In genomic region chr11:119352857-119353260, GRCh38 we compare ENCODE assay signal across 7 cellular contexts. TPM values are rescaled to one million over a fixed set of nuclear protein-coding genes. Genes with fewer than 3 reads are reported as not detected.
A peak's percentile ranks its signal among the peaks of the same experiment; 100 is the strongest.
DNase-seq lines count a peak whose midpoint lies in the region; ATAC-seq, FAIRE-seq and TF ChIP-seq lines count a peak whose summit lies in the region.
"Had no signal": no experiment of that assay in that cellular context is flagged by ENCODE, and none has a peak within 500 bp of the region (broad histone marks: within the 10 kb centered on the region; RNA-seq: fewer than 3 reads in every experiment).

No MANE protein-coding gene starts in this region.

- ATAC-seq in K562, result no peak

- TF ChIP-seq POLR2A in K562 (conservative IDR thresholded peaks at IDR 0.05) (no peak), GM12891 (IDR thresholded peaks at IDR 0.05; ENCODE audit: low read depth, low read length) (no peak)

- H3K79me2 ChIP-seq in K562 (ENCODE audit: control insufficient read depth, insufficient read depth, low read length), result no peaks in the 10 kb centered on the region

- no peaks in the 10 kb centered on the region for H3K27me3 ChIP-seq in K562 (ENCODE audit: control insufficient read depth in 2 of 2, insufficient read depth in 2 of 2, low read length in 2 of 2)

- peak overlapping the region; percentile 53 to 83 (median 65) for H3K27ac Mint-ChIP-seq in nephron
- H3K27ac Mint-ChIP-seq in activated CD4-positive, alpha-beta memory T cell treated with anti-CD3 and anti-CD28 coated beads for 36 hours, result no peak overlapping the region
- H3K27ac Mint-ChIP-seq: activated naive CD8-positive, alpha-beta T cell had no signal

- no peak overlapping the region for H3K4me2 ChIP-seq in K562 (ENCODE audit: insufficient read depth, low read length)

- H3K4me3 Mint-ChIP-seq in nephron, result peak overlapping the region in 2 of 3 experiments; percentile 30 to 45
- H3K4me3 Mint-ChIP-seq in activated CD4-positive, alpha-beta memory T cell treated with anti-CD3 and anti-CD28 coated beads for 36 hours, result no peak overlapping the region
- H3K4me3 Mint-ChIP-seq: activated naive CD8-positive, alpha-beta T cell had no signal

- H3K4me1 ChIP-seq in K562 (replicated peaks in 1 of 2; ENCODE audit: control insufficient read depth in 2 of 2, insufficient read depth in 2 of 2, low read length in 2 of 2), result peaks cover 4 to 11% of the 10 kb centered on the region in 2 experiments; a peak in 4 of 5 replicates

- H3K4me3 ChIP-seq in K562, result no peak overlapping the region

- CTCF ChIA-PET in K562 (lab: Yijun Ruan, JAX; ENCODE audit: low intra/inter-chr PET ratio), result interaction anchor here (1.0 kb wide), 2 partner anchors 14 to 122 kb away, joined by 3 to 6 read pairs; no protein-coding TSS in a partner anchor
- CTCF ChIA-PET in activated CD4-positive, alpha-beta memory T cell treated with anti-CD3 and anti-CD28 coated beads for 36 hours (lab: Charles Lee), result interaction anchor here (0.7 to 1.7 kb wide), 6 partner anchors 13 to 122 kb away, joined by 3 to 8 read pairs (median 4); no protein-coding TSS in a partner anchor

- no peak for TF ChIP-seq RAD21 in K562 (CRISPR knock-in tag; conservative IDR thresholded peaks at IDR 0.05 in 1 of 2, IDR thresholded peaks at IDR 0.05 in 1 of 2)

- no peaks in the 10 kb centered on the region for H3K9me1 ChIP-seq in K562 (ENCODE audit: control insufficient read depth, insufficient read depth, low read length)

- no TSS peak for BruUV-seq in K562 (replicated peaks; lab: Mats Ljungman, UMichigan)

- no peak overlapping the region for H3K27ac ChIP-seq in K562 (ENCODE audit: extremely low read depth, low read depth, low read length)

- TF ChIP-seq CTCF in K562 (IDR thresholded peaks at IDR 0.05 in 2 of 3, conservative IDR thresholded peaks at IDR 0.05 in 1 of 3; ENCODE audit: insufficient read depth in 2 of 3, low read depth in 1 of 3, low read length in 3 of 3), result no peak
- TF ChIP-seq CTCF in nephron (IDR thresholded peaks at IDR 0.05; ENCODE audit: unreplicated experiment in 3 of 3), result no peak

- intact Hi-C loops in K562 (cut with micrococcal nuclease), result loop anchor here (10.0 kb wide), 1 partner anchor 862 kb away; the partner anchor contains the start of gene OAF
- intact Hi-C loops in activated CD4-positive, alpha-beta memory T cell treated with anti-CD3 and anti-CD28 coated beads for 36 hours (cut with micrococcal nuclease), result no loop called here

- no peaks in the 10 kb centered on the region for H4K20me1 ChIP-seq in K562 (replicated peaks; ENCODE audit: control insufficient read depth, insufficient read depth, low read length)

- POLR2A ChIA-PET in K562 (lab: Yijun Ruan, JAX), result interaction anchor here (0.7 kb wide), 1 partner anchor 560 kb away, joined by 5 read pairs; no protein-coding TSS in a partner anchor
- POLR2A ChIA-PET in activated CD4-positive, alpha-beta memory T cell treated with anti-CD3 and anti-CD28 coated beads for 36 hours (lab: Charles Lee), result no interaction called here

- H2AFZ ChIP-seq in K562 (ENCODE audit: low read depth, low read length), result peak overlapping the region; percentile 40; the same call in 1 of the 2 replicates

- in situ Hi-C loops in K562 (cut with MboI), result no loop called here

- no peak overlapping the region for H3K9ac ChIP-seq in K562 (ENCODE audit: insufficient read depth in 1 of 2, low read depth in 2 of 2, low read length in 2 of 2)

- peaks cover 16% of the 10 kb centered on the region for H3K36me3 Mint-ChIP-seq in nephron (ENCODE audit: low read depth)
- H3K36me3 Mint-ChIP-seq in activated CD4-positive, alpha-beta memory T cell treated with anti-CD3 and anti-CD28 coated beads for 36 hours, result no peaks in the 10 kb centered on the region
- H3K36me3 Mint-ChIP-seq: activated naive CD8-positive, alpha-beta T cell had no signal

- no peak for TF ChIP-seq EP300 in K562 (IDR thresholded peaks at IDR 0.05; ENCODE audit: low read length)

- no peaks in the 10 kb centered on the region for H3K9me3 ChIP-seq in K562 (replicated peaks; ENCODE audit: control insufficient read depth, insufficient read depth, low read depth, low read length)

- DNase-seq in NCI-H1092 treated with DMSO at 0.1 percent for 48 hours (lab: John Stamatoyannopoulos, UW) (peak; percentile 96), K562 (ENCODE audit: extremely low read depth in 1 of 4, low spot score in 3 of 4) (peak in 3 of 4 experiments; percentile 62 to 65 (median 63)), GM12891 (ENCODE audit: insufficient read length, low spot score) (no peak)
- DNase-seq in activated CD4-positive, alpha-beta T cell treated with anti-CD3 and anti-CD28 coated beads, Interleukin-2, amount 50 U/mL, for 4 hours, result no peak
- no peak for DNase-seq in activated CD4-positive, alpha-beta memory T cell treated with anti-CD3 and anti-CD28 coated beads for 36 hours

- H3K4me1 Mint-ChIP-seq in nephron, result peaks cover 38% of the 10 kb centered on the region
- peaks cover 7% of the 10 kb centered on the region for H3K4me1 Mint-ChIP-seq in activated CD4-positive, alpha-beta memory T cell treated with anti-CD3 and anti-CD28 coated beads for 36 hours (ENCODE audit: low read depth)

- FAIRE-seq in K562 (lab: Jason Lieb, UNC) (no peak), GM12891 (lab: Jason Lieb, UNC) (no peak)

- peaks cover 24% of the 10 kb centered on the region for H3K36me3 ChIP-seq in K562 (ENCODE audit: control insufficient read depth, insufficient read depth, low read length)

- H3K27me3 Mint-ChIP-seq in nephron (ENCODE audit: low read depth), result peaks cover 41% of the 10 kb centered on the region
- peaks cover 23% of the 10 kb centered on the region for H3K27me3 Mint-ChIP-seq in activated CD4-positive, alpha-beta memory T cell treated with anti-CD3 and anti-CD28 coated beads for 36 hours

- 25% methylated on average over 4 of the region's 4 CpGs for WGBS in K562 (ENCODE audit: insufficient coverage, low coverage, missing lambda C conversion rate)

- H3K9me3 Mint-ChIP-seq in nephron, result no peaks in the 10 kb centered on the region
- no peaks in the 10 kb centered on the region for H3K9me3 Mint-ChIP-seq in activated CD4-positive, alpha-beta memory T cell treated with anti-CD3 and anti-CD28 coated beads for 36 hours

RNA-seq across cellular contexts. Expression of gene MFRP, which starts 6.4 kb away (rescaled TPM):
- total RNA-seq in K562 (2011; cell fraction: chromatin; rRNA removed; ENCODE audit: low replicate concordance), result not detected in 2 replicates
- total RNA-seq in K562 (2011; cell fraction: nucleolus; rRNA removed), result not detected in 2 replicates
- not detected in 2 replicates for total RNA-seq in K562 (2011; cell fraction: nucleoplasm; rRNA removed)
- total RNA-seq in K562 (2014; rRNA removed) (not detected in 2 replicates), K562 (2014; rRNA removed; fragmentation: Illumina TruSeq; extraction: Trizol) (not detected in 2 replicates), K562 (2015; rRNA removed; fragmentation: Illumina TruSeq; extraction: Trizol) (not detected in 2 replicates), K562 (2021) (not detected in 2 replicates)
- polyA plus RNA-seq in K562 (2011; rRNA removed) (not detected in 2 replicates), K562 (2014; fragmentation: Illumina TruSeq; extraction: Trizol) (not detected in 2 replicates), K562 (2014; fragmentation: Nextera tagmentation; extraction: Ambion mirVana) (not detected), K562 (2014; rRNA removed) (not detected in 2 replicates)
- polyA plus RNA-seq in K562 (2011; cell fraction: cytosol; rRNA removed), result not detected in 2 replicates
- not detected in 2 replicates for polyA plus RNA-seq in K562 (2011; cell fraction: nucleus; rRNA removed)
- not detected in 2 replicates for polyA plus RNA-seq in K562 (2012)
- not detected in 2 replicates for polyA minus RNA-seq in K562 (2011; rRNA and poly(A)+ RNA removed)
- not detected in 2 replicates for polyA minus RNA-seq in K562 (2011; cell fraction: cytosol; rRNA and poly(A)+ RNA removed)
- polyA minus RNA-seq in K562 (2011; cell fraction: nucleus; rRNA and poly(A)+ RNA removed), result not detected in 2 replicates
- total RNA-seq in activated CD4-positive, alpha-beta memory T cell treated with anti-CD3 and anti-CD28 coated beads for 36 hours, result not detected
- polyA plus RNA-seq in GM12891 (2012; ENCODE audit: low read depth, missing spikeins), result not detected

RNA-seq across cellular contexts. Expression of gene C1QTNF5, which starts 12.2 kb away (rescaled TPM):
- 0.95 TPM in 1 of 2 replicates, not detected in the other for total RNA-seq in K562 (2011; cell fraction: chromatin; rRNA removed; ENCODE audit: low replicate concordance)
- 1.1 and 1.2 TPM in 2 replicates for total RNA-seq in K562 (2011; cell fraction: nucleolus; rRNA removed)
- total RNA-seq in K562 (2011; cell fraction: nucleoplasm; rRNA removed), result 0.88 TPM in 1 of 2 replicates, not detected in the other
- total RNA-seq in K562 (2014; rRNA removed) (0.18 and 0.82 TPM in 2 replicates), K562 (2014; rRNA removed; fragmentation: Illumina TruSeq; extraction: Trizol) (0.13 and 0.18 TPM in 2 replicates), K562 (2015; rRNA removed; fragmentation: Illumina TruSeq; extraction: Trizol) (0.22 TPM in 1 of 2 replicates, not detected in the other), K562 (2021) (0.47 and 0.65 TPM in 2 replicates)
- polyA plus RNA-seq in K562 (2011; rRNA removed) (0.35 and 0.41 TPM in 2 replicates), K562 (2014; fragmentation: Illumina TruSeq; extraction: Trizol) (0.19 and 0.25 TPM in 2 replicates), K562 (2014; fragmentation: Nextera tagmentation; extraction: Ambion mirVana) (under 1 TPM in 1 of 2 experiments, not detected in 1; 0.07 TPM), K562 (2014; rRNA removed) (0.45 and 0.76 TPM in 2 replicates)
- polyA plus RNA-seq in K562 (2011; cell fraction: cytosol; rRNA removed), result 0.46 and 1.2 TPM in 2 replicates
- polyA plus RNA-seq in K562 (2011; cell fraction: nucleus; rRNA removed), result 1.4 and 1.5 TPM in 2 replicates
- 0.35 and 0.79 TPM in 2 replicates for polyA plus RNA-seq in K562 (2012)
- polyA minus RNA-seq in K562 (2011; rRNA and poly(A)+ RNA removed), result 0.12 TPM in 1 of 2 replicates, not detected in the other
- polyA minus RNA-seq in K562 (2011; cell fraction: cytosol; rRNA and poly(A)+ RNA removed), result not detected in 2 replicates
- polyA minus RNA-seq in K562 (2011; cell fraction: nucleus; rRNA and poly(A)+ RNA removed), result 0.44 and 0.54 TPM in 2 replicates
- total RNA-seq in activated CD4-positive, alpha-beta memory T cell treated with anti-CD3 and anti-CD28 coated beads for 36 hours, result not detected
- polyA plus RNA-seq in GM12891 (2012; ENCODE audit: low read depth, missing spikeins), result not detected

RNA-seq across cellular contexts. Expression of gene RNF26, which starts 18.5 kb away (rescaled TPM):
- 18.1 and 52.5 TPM in 2 replicates for total RNA-seq in K562 (2011; cell fraction: chromatin; rRNA removed; ENCODE audit: low replicate concordance)
- total RNA-seq in K562 (2011; cell fraction: nucleolus; rRNA removed), result 71.2 and 72.0 TPM in 2 replicates
- 65.0 and 76.6 TPM in 2 replicates for total RNA-seq in K562 (2011; cell fraction: nucleoplasm; rRNA removed)
- 7.3 and 10.0 TPM in 2 replicates for total RNA-seq in K562 (2014; rRNA removed)
- total RNA-seq in K562 (2014; rRNA removed; fragmentation: Illumina TruSeq; extraction: Trizol), result 8.7 and 9.3 TPM in 2 replicates
- 12.7 and 13.9 TPM in 2 replicates for total RNA-seq in K562 (2015; rRNA removed; fragmentation: Illumina TruSeq; extraction: Trizol)
- total RNA-seq in K562 (2021), result 50.0 and 53.6 TPM in 2 replicates
- 16.3 and 27.7 TPM in 2 replicates for polyA plus RNA-seq in K562 (2011; rRNA removed)
- 48.6 and 60.9 TPM in 2 replicates for polyA plus RNA-seq in K562 (2011; cell fraction: cytosol; rRNA removed)
- 20.0 and 26.8 TPM in 2 replicates for polyA plus RNA-seq in K562 (2011; cell fraction: nucleus; rRNA removed)
- polyA plus RNA-seq in K562 (2012), result 40.1 and 40.8 TPM in 2 replicates
- 39.5 and 48.8 TPM in 2 replicates for polyA plus RNA-seq in K562 (2014; fragmentation: Illumina TruSeq; extraction: Trizol)
- 1 to 10 TPM; 5.3 to 8.4 TPM for polyA plus RNA-seq in K562 (2014; fragmentation: Nextera tagmentation; extraction: Ambion mirVana)
- polyA plus RNA-seq in K562 (2014; rRNA removed), result 25.9 and 26.7 TPM in 2 replicates
- 24.3 and 29.3 TPM in 2 replicates for polyA minus RNA-seq in K562 (2011; rRNA and poly(A)+ RNA removed)
- polyA minus RNA-seq in K562 (2011; cell fraction: cytosol; rRNA and poly(A)+ RNA removed), result 44.8 and 51.4 TPM in 2 replicates
- polyA minus RNA-seq in K562 (2011; cell fraction: nucleus; rRNA and poly(A)+ RNA removed), result 19.1 and 29.9 TPM in 2 replicates
- 10 to 100 TPM; 33.7 to 35.2 TPM for total RNA-seq in activated CD4-positive, alpha-beta memory T cell treated with anti-CD3 and anti-CD28 coated beads for 36 hours
- polyA plus RNA-seq in GM12891 (2012; ENCODE audit: low read depth, missing spikeins), result 14.5 TPM

RNA-seq across cellular contexts. Expression of gene USP2, which starts 28.6 kb away (rescaled TPM):
- total RNA-seq in K562 (2011; cell fraction: chromatin; rRNA removed; ENCODE audit: low replicate concordance), result 6.9 and 13.7 TPM in 2 replicates
- 8.2 and 9.0 TPM in 2 replicates for total RNA-seq in K562 (2011; cell fraction: nucleolus; rRNA removed)
- total RNA-seq in K562 (2011; cell fraction: nucleoplasm; rRNA removed), result 6.3 and 7.4 TPM in 2 replicates
- total RNA-seq in K562 (2014; rRNA removed) (3.9 and 5.8 TPM in 2 replicates), K562 (2014; rRNA removed; fragmentation: Illumina TruSeq; extraction: Trizol) (3.6 TPM in 2 replicates), K562 (2015; rRNA removed; fragmentation: Illumina TruSeq; extraction: Trizol) (2.8 and 3.6 TPM in 2 replicates), K562 (2021) (16.9 TPM in 2 replicates)
- polyA plus RNA-seq in K562 (2011; rRNA removed) (3.6 and 5.0 TPM in 2 replicates), K562 (2014; fragmentation: Illumina TruSeq; extraction: Trizol) (12.8 and 13.9 TPM in 2 replicates), K562 (2014; fragmentation: Nextera tagmentation; extraction: Ambion mirVana) (1 to 10 TPM; 3.4 to 5.8 TPM), K562 (2014; rRNA removed) (4.0 and 9.5 TPM in 2 replicates)
- polyA plus RNA-seq in K562 (2011; cell fraction: cytosol; rRNA removed), result 4.5 and 4.7 TPM in 2 replicates
- polyA plus RNA-seq in K562 (2011; cell fraction: nucleus; rRNA removed), result 4.6 and 6.3 TPM in 2 replicates
- 6.9 and 8.6 TPM in 2 replicates for polyA plus RNA-seq in K562 (2012)
- polyA minus RNA-seq in K562 (2011; rRNA and poly(A)+ RNA removed), result 4.0 and 6.0 TPM in 2 replicates
- 7.5 and 9.8 TPM in 2 replicates for polyA minus RNA-seq in K562 (2011; cell fraction: cytosol; rRNA and poly(A)+ RNA removed)
- polyA minus RNA-seq in K562 (2011; cell fraction: nucleus; rRNA and poly(A)+ RNA removed), result 4.6 and 4.7 TPM in 2 replicates
- 1 to 10 TPM; 1.4 to 2.2 TPM for total RNA-seq in activated CD4-positive, alpha-beta memory T cell treated with anti-CD3 and anti-CD28 coated beads for 36 hours
- polyA plus RNA-seq in GM12891 (2012; ENCODE audit: low read depth, missing spikeins), result 0.04 TPM

RNA-seq across cellular contexts. Expression of gene MCAM, which starts 35.9 kb away (rescaled TPM):
- 64.2 and 225 TPM in 2 replicates for total RNA-seq in K562 (2011; cell fraction: chromatin; rRNA removed; ENCODE audit: low replicate concordance)
- 163 and 199 TPM in 2 replicates for total RNA-seq in K562 (2011; cell fraction: nucleolus; rRNA removed)
- 109 and 119 TPM in 2 replicates for total RNA-seq in K562 (2011; cell fraction: nucleoplasm; rRNA removed)
- total RNA-seq in K562 (2014; rRNA removed) (79.0 and 79.5 TPM in 2 replicates), K562 (2014; rRNA removed; fragmentation: Illumina TruSeq; extraction: Trizol) (33.1 and 35.6 TPM in 2 replicates), K562 (2015; rRNA removed; fragmentation: Illumina TruSeq; extraction: Trizol) (25.8 and 27.1 TPM in 2 replicates), K562 (2021) (69.1 and 87.0 TPM in 2 replicates)
- polyA plus RNA-seq in K562 (2011; rRNA removed) (38.0 and 53.6 TPM in 2 replicates), K562 (2014; fragmentation: Illumina TruSeq; extraction: Trizol) (68.2 and 101 TPM in 2 replicates), K562 (2014; fragmentation: Nextera tagmentation; extraction: Ambion mirVana) (10 to 100 TPM; 14.7 to 15.6 TPM), K562 (2014; rRNA removed) (57.5 and 118 TPM in 2 replicates)
- polyA plus RNA-seq in K562 (2011; cell fraction: cytosol; rRNA removed), result 86.7 and 421 TPM in 2 replicates
- 37.8 and 96.0 TPM in 2 replicates for polyA plus RNA-seq in K562 (2011; cell fraction: nucleus; rRNA removed)
- 36.5 and 57.4 TPM in 2 replicates for polyA plus RNA-seq in K562 (2012)
- polyA minus RNA-seq in K562 (2011; rRNA and poly(A)+ RNA removed), result 17.7 and 42.5 TPM in 2 replicates
- 43.6 and 63.5 TPM in 2 replicates for polyA minus RNA-seq in K562 (2011; cell fraction: cytosol; rRNA and poly(A)+ RNA removed)
- 33.2 and 52.1 TPM in 2 replicates for polyA minus RNA-seq in K562 (2011; cell fraction: nucleus; rRNA and poly(A)+ RNA removed)
- 1 to 10 TPM; 6.9 to 8.2 TPM for total RNA-seq in activated CD4-positive, alpha-beta memory T cell treated with anti-CD3 and anti-CD28 coated beads for 36 hours
- polyA plus RNA-seq in GM12891 (2012; ENCODE audit: low read depth, missing spikeins), result 0.39 TPM

Comparison
In these comparisons a context has a peak if more than half of its experiments do, and no peak if none do; other contexts are left out.
1. DNase-seq: peak in NCI-H1092 treated with DMSO at 0.1 percent for 48 hours (single experiment) and K562 (3 of 4); none in activated CD4-positive, alpha-beta T cell treated with anti-CD3 and anti-CD28 coated beads, Interleukin-2, amount 50 U/mL, for 4 hours (0 of 2), activated CD4-positive, alpha-beta memory T cell treated with anti-CD3 and anti-CD28 coated beads for 36 hours (single experiment) and GM12891 (single experiment).